In the genomic region with DNA sequence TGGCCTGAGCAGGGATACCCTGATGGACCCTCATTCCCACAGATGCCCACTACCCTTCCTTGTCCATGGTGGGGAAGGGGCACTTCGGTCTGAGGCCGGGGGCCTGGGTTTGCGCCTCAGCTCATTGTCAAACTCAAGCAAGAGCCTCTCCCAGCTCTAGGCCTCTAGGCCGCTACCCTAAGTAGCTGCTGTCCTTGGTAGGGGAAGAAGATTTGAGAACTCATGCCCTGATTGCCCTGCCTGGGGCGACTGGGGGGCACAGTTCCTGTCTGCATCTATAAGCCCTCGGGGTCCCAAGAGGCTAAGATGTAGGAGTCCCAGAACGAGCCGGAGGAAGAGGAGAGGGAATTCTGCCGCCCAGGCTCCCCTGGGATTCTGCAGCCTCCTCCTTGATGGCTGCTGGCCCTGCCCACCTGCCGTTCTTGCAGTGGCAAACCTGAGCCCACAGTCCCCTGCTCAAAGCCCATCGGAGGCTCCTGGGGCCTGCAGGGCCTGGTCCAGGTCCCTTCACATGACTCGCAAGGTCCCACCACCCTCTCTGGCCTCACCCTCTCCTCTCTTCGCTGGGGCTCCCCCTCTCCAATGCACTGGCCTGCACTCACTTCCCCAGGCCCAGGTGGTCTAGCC, we compare ENCODE assay signal across 20 cellular contexts.
"Had no signal": no experiment of that assay in that cellular context is flagged by ENCODE, and none has a peak within 500 bp of the region (broad histone marks: within the 10 kb centered on the region; RNA-seq: fewer than 3 reads in every experiment).

No MANE protein-coding gene starts in this region.

- ATAC-seq: esophagus mucosa; heart right ventricle; left lobe of liver; naive thymus-derived CD4-positive, alpha-beta T cell; psoas muscle; right lobe of liver; stimulated activated memory B cell treated with anti-CD40 and anti-IgM and Interleukin-4, amounts not matched to agents 10 μg/mL and 1 μg/mL and 100 μg/mL, for 72 hours had no signal

- H3K4me1 ChIP-seq: parathyroid adenoma, psoas muscle, right lobe of liver, tibial artery, uterus had no signal

- H3K27ac Mint-ChIP-seq: naive thymus-derived CD4-positive, alpha-beta T cell; stimulated activated memory B cell treated with anti-CD40 and anti-IgM and Interleukin-4, amounts not matched to agents 10 μg/mL and 1 μg/mL and 100 μg/mL, for 72 hours; stimulated activated naive CD8-positive, alpha-beta T cell treated with anti-CD3 and anti-CD28 coated beads, Interleukin-15, Interleukin-2, amounts not matched to agents 100 ng/mL and 50 ng/mL, for 24 hours had no signal

- H3K27me3 ChIP-seq: colonic mucosa, right lobe of liver, upper lobe of left lung, uterus had no signal

- H3K9me3 Mint-ChIP-seq: naive thymus-derived CD4-positive, alpha-beta T cell; stimulated activated memory B cell treated with anti-CD40 and anti-IgM and Interleukin-4, amounts not matched to agents 10 μg/mL and 1 μg/mL and 100 μg/mL, for 72 hours; stimulated activated naive CD8-positive, alpha-beta T cell treated with anti-CD3 and anti-CD28 coated beads, Interleukin-15, Interleukin-2, amounts not matched to agents 100 ng/mL and 50 ng/mL, for 24 hours had no signal

- H3K27me3 Mint-ChIP-seq: stimulated activated naive CD8-positive, alpha-beta T cell treated with anti-CD3 and anti-CD28 coated beads, Interleukin-15, Interleukin-2, amounts not matched to agents 100 ng/mL and 50 ng/mL, for 24 hours had no signal

- H3K4me3 Mint-ChIP-seq: naive thymus-derived CD4-positive, alpha-beta T cell; stimulated activated memory B cell treated with anti-CD40 and anti-IgM and Interleukin-4, amounts not matched to agents 10 μg/mL and 1 μg/mL and 100 μg/mL, for 72 hours; stimulated activated naive CD8-positive, alpha-beta T cell treated with anti-CD3 and anti-CD28 coated beads, Interleukin-15, Interleukin-2, amounts not matched to agents 100 ng/mL and 50 ng/mL, for 24 hours had no signal

- H3K36me3 Mint-ChIP-seq: naive thymus-derived CD4-positive, alpha-beta T cell; stimulated activated memory B cell treated with anti-CD40 and anti-IgM and Interleukin-4, amounts not matched to agents 10 μg/mL and 1 μg/mL and 100 μg/mL, for 72 hours had no signal

- DNase-seq: colonic mucosa; dermis blood vessel endothelial cell; effector CD8-positive, alpha-beta T cell; heart right ventricle; hypothalamus; mammary epithelial cell; naive thymus-derived CD4-positive, alpha-beta T cell; occipital lobe; retina; right lobe of liver; stimulated activated CD4-positive, alpha-beta T cell treated with anti-CD3 and anti-CD28 coated beads, Interleukin-4, amount 100 ng/mL, for 24 hours; tibial artery; upper lobe of left lung; uterus had no signal

- H3K4me3 ChIP-seq: colonic mucosa, heart right ventricle, psoas muscle, right lobe of liver, tibial artery, upper lobe of left lung, uterus had no signal

- H3K27ac ChIP-seq: colonic mucosa, heart right ventricle, parathyroid adenoma, psoas muscle, right lobe of liver, tibial artery, uterus had no signal

- H3K36me3 ChIP-seq: colonic mucosa, heart right ventricle, right lobe of liver, tibial artery, upper lobe of left lung, uterus had no signal

- H3K9me3 ChIP-seq: colonic mucosa, heart right ventricle, psoas muscle, right lobe of liver, tibial artery, upper lobe of left lung, uterus had no signal

- H3K4me1 Mint-ChIP-seq: naive thymus-derived CD4-positive, alpha-beta T cell; stimulated activated memory B cell treated with anti-CD40 and anti-IgM and Interleukin-4, amounts not matched to agents 10 μg/mL and 1 μg/mL and 100 μg/mL, for 72 hours had no signal
